In the genomic region with DNA sequence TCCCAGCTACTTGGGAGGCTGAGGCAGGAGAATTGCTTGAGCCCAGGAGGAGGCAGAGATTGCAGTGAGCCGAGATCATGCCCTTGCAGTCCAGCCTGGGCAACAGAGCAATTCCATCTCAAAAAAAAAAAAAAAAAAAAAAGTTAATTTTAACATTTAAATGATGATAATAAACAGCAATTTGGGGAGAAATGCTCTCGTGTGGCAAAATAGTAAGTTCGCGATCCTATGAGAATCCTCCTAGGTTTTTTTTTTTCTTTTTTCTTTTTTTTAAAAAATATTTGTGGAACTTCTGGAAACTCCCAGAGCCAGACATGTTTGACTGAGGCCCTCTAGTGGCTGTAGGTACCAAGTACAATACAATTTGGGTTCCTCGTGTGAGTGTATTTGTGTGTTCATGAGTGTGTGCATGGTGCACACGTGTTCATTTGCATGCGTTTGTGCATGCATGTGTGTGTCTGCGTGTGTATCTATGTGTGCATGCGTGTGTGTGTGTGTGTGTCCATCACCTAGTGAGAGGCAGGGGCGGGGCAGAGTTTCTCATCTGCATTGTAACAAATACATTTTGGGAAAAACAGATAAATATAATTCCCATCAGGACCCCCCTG, we compare ENCODE assay signal across 8 cellular contexts. TPM values are rescaled to one million over a fixed set of nuclear protein-coding genes. Genes with fewer than 3 reads are reported as not detected.
A peak's percentile ranks its signal among the peaks of the same experiment; 100 is the strongest.
DNase-seq lines count a peak whose midpoint lies in the region; ATAC-seq, FAIRE-seq and TF ChIP-seq lines count a peak whose summit lies in the region.

No MANE protein-coding gene starts in this region.

- peak; percentile 77 for TF ChIP-seq CTCF in lower lobe of right lung (IDR thresholded peaks at IDR 0.05)
- peak; percentile 65 to 87 (median 77) for TF ChIP-seq CTCF in tibial nerve (IDR thresholded peaks at IDR 0.05)

- FAIRE-seq in A204.1 (lab: Jason Lieb, UNC), result peak; percentile 67
- peak; percentile 91 for FAIRE-seq in G401.6 (lab: Jason Lieb, UNC)

- H3K4me1 ChIP-seq in lower lobe of right lung (no peaks in the 10 kb centered on the region), tibial nerve (no peaks in the 10 kb centered on the region)

- H3K27ac Mint-ChIP-seq in T-helper 17 cell, result no peak overlapping the region

- H3K27me3 Mint-ChIP-seq in T-helper 17 cell, result peaks cover 18% of the 10 kb centered on the region

- H3K27ac ChIP-seq in lower lobe of right lung (no peak overlapping the region), tibial nerve (no peak overlapping the region)

- 5 to 8% methylated on average over 10 of the region's 10 CpGs for whole genome bisulfite sequencing in tibial nerve, 2 donors

- peak in 1 of 2 donors; percentile 19 for TF ChIP-seq EP300 in tibial nerve (IDR thresholded peaks at IDR 0.05)

- H3K27me3 ChIP-seq in lower lobe of right lung (ENCODE audit: low read depth), result no peaks in the 10 kb centered on the region
- H3K27me3 ChIP-seq in tibial nerve, result peaks cover 0 to 3% of the 10 kb centered on the region in 2 donors

- DNase-seq in NCI-H1105 (lab: John Stamatoyannopoulos, UW), result peak; percentile 60
- DNase-seq in T-helper 17 cell, result no peak
- DNase-seq in dermis blood vessel endothelial cell, result peak; percentile 83
- no peak for DNase-seq in lower lobe of right lung
- peak; percentile 23 to 55 for DNase-seq in tibial nerve (ENCODE audit: low spot score in 2 of 2)

- no peak for TF ChIP-seq POLR2A in tibial nerve (IDR thresholded peaks at IDR 0.05)

- peaks cover 2% of the 10 kb centered on the region for H3K36me3 Mint-ChIP-seq in T-helper 17 cell (ENCODE audit: low read depth)

- no peak overlapping the region for H3K4me3 Mint-ChIP-seq in T-helper 17 cell

- H3K4me3 ChIP-seq in lower lobe of right lung, result no peak overlapping the region
- no peak overlapping the region for H3K4me3 ChIP-seq in tibial nerve

- peaks cover 2% of the 10 kb centered on the region for H3K4me1 Mint-ChIP-seq in T-helper 17 cell

- ATAC-seq in T-helper 17 cell (peak; percentile 81), lower lobe of right lung (peak; percentile 72 to 74), HG02938 (IDR thresholded peaks at IDR 0.05; ENCODE audit: unreplicated experiment) (no peak)

- H3K36me3 ChIP-seq in lower lobe of right lung (no peaks in the 10 kb centered on the region), tibial nerve (no peaks in the 10 kb centered on the region)

- intact Hi-C loops in lower lobe of right lung (cut with DNase I), result no loop called here

- H3K9me3 ChIP-seq in T-helper 17 cell (ENCODE audit: control insufficient read depth, low read length, poor library complexity, severe bottlenecking) (no peaks in the 10 kb centered on the region), lower lobe of right lung (no peaks in the 10 kb centered on the region), tibial nerve (no peaks in the 10 kb centered on the region)

RNA-seq across cellular contexts. Expression of a gene that starts 31.2 kb away (rescaled TPM):
- total RNA-seq in T-helper 17 cell (not detected), dermis blood vessel endothelial cell (under 0.01 and 0.14 TPM in 2 replicates), lower lobe of right lung (not detected), tibial nerve (not detected)

RNA-seq across cellular contexts. Expression of a gene that starts 36.2 kb away (rescaled TPM):
- total RNA-seq in T-helper 17 cell, result 10 to 100 TPM; 22.3 to 27.8 TPM
- 48.3 and 53.5 TPM in 2 replicates for total RNA-seq in dermis blood vessel endothelial cell
- total RNA-seq in lower lobe of right lung, result 53.3 TPM
- total RNA-seq in tibial nerve, result 10 to 100 TPM; 28.8 to 48.9 (median 32.3) TPM

Comparison
In these comparisons a context has a peak if more than half of its experiments do, and no peak if none do; other contexts are left out.
1. DNase-seq: peak in NCI-H1105 (single experiment), dermis blood vessel endothelial cell (single experiment) and tibial nerve (2 of 2); none in T-helper 17 cell (0 of 3) and lower lobe of right lung (single experiment).